ENCODE assay signal across 14 cellular contexts in the genomic region with DNA sequence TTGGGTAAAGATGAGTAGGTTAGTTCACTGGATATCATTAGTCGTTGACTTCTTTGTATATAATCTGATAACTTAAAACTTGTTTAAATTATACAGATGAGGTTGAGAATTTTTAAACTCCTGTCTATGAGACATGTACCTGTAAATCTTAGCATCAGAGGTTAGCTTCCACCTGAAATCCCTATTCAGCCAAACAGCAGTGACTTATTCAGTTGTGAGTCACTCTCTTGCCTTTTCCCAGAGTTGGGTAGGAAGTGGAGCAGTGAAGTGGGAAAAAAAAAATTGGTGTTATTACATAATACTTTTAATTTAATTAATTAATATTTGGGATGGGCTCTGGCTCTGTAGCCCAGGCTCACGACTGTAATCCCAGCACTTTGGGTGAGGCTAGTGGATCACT. TPM values are rescaled to one million over a fixed set of nuclear protein-coding genes. Genes with fewer than 3 reads are reported as not detected.
DNase-seq lines count a peak whose midpoint lies in the region; ATAC-seq and TF ChIP-seq lines count a peak whose summit lies in the region.
"Had no signal": no experiment of that assay in that cellular context is flagged by ENCODE, and none has a peak within 500 bp of the region (broad histone marks: within the 10 kb centered on the region; RNA-seq: fewer than 3 reads in every experiment).

No MANE protein-coding gene starts in this region.

- peaks cover 5% of the 10 kb centered on the region for H3K36me3 ChIP-seq in CD4-positive, CD25-positive, alpha-beta regulatory T cell (ENCODE audit: control insufficient read depth, insufficient read depth, low read length)
- H3K36me3 ChIP-seq in CD8-positive, alpha-beta memory T cell (ENCODE audit: insufficient read depth, low read length) = peaks cover 5% of the 10 kb centered on the region
- H3K36me3 ChIP-seq in ascending aorta (peaks cover 0 to 3% of the 10 kb centered on the region in 2 donors), BE2C (no peaks in the 10 kb centered on the region)
- H3K36me3 ChIP-seq in naive thymus-derived CD4-positive, alpha-beta T cell (ENCODE audit: control insufficient read depth in 2 of 3, insufficient read depth in 3 of 3, low read length in 3 of 3) = peaks cover 0 to 7% (median 0%) of the 10 kb centered on the region in 3 experiments
- H3K36me3 ChIP-seq: pancreas had no signal

- POLR2A ChIA-PET in CD8-positive, alpha-beta memory T cell (lab: Charles Lee) = interaction anchor here (0.6 kb wide), 1 partner anchor 64 kb away, joined by 7 read pairs; no protein-coding TSS in a partner anchor
- POLR2A ChIA-PET in naive thymus-derived CD4-positive, alpha-beta T cell (lab: Charles Lee) = no interaction called here

- H3K36me3 Mint-ChIP-seq in CD4-positive, CD25-positive, alpha-beta regulatory T cell = peaks cover 24% of the 10 kb centered on the region
- H3K36me3 Mint-ChIP-seq in CD8-positive, alpha-beta memory T cell = peaks cover 7 to 22% (median 18%) of the 10 kb centered on the region in 3 donors
- H3K36me3 Mint-ChIP-seq in naive thymus-derived CD4-positive, alpha-beta T cell = peaks cover 8 to 64% (median 44%) of the 10 kb centered on the region in 5 donors

- peaks cover 0 to 31% (median 6%) of the 10 kb centered on the region in 7 donors for H3K9me3 Mint-ChIP-seq in CD4-positive, CD25-positive, alpha-beta regulatory T cell
- H3K9me3 Mint-ChIP-seq in CD8-positive, alpha-beta memory T cell = peaks cover 0 to 26% (median 10%) of the 10 kb centered on the region in 5 donors
- H3K9me3 Mint-ChIP-seq in naive thymus-derived CD4-positive, alpha-beta T cell = peaks cover 0 to 64% (median 28%) of the 10 kb centered on the region in 11 donors

- no peak for TF ChIP-seq CTCF in ascending aorta (IDR thresholded peaks at IDR 0.05)
- no peak for TF ChIP-seq CTCF in BE2C (IDR thresholded peaks at IDR 0.05; ENCODE audit: low read depth, low read length)

- H3K9me3 ChIP-seq in CD4-positive, CD25-positive, alpha-beta regulatory T cell (ENCODE audit: control insufficient read depth in 2 of 2, low read length in 2 of 2) = peaks cover 20 to 47% of the 10 kb centered on the region in 2 experiments
- no peaks in the 10 kb centered on the region for H3K9me3 ChIP-seq in CD8-positive, alpha-beta memory T cell (ENCODE audit: low read length)
- H3K9me3 ChIP-seq in ascending aorta (peaks cover 0 to 8% of the 10 kb centered on the region in 2 donors), BE2C (no peaks in the 10 kb centered on the region; the same call in 1 of the 2 replicates)
- H3K9me3 ChIP-seq in naive thymus-derived CD4-positive, alpha-beta T cell (ENCODE audit: control insufficient read depth in 2 of 3, low read length in 3 of 3) = peaks cover 0 to 34% (median 0%) of the 10 kb centered on the region in 3 experiments
- H3K9me3 ChIP-seq: MG63, pancreas had no signal

- ATAC-seq in CD4-positive, CD25-positive, alpha-beta regulatory T cell (ENCODE audit: low read depth in 2 of 2) = no peak
- no peak for ATAC-seq in naive thymus-derived CD4-positive, alpha-beta T cell
- ATAC-seq in GM19455 (IDR thresholded peaks at IDR 0.05; ENCODE audit: unreplicated experiment) = no peak
- ATAC-seq in GM19035 (IDR thresholded peaks at IDR 0.05; ENCODE audit: unreplicated experiment) = no peak
- ATAC-seq: left ventricle myocardium superior, pancreas had no signal

- no peaks in the 10 kb centered on the region for H3K27me3 Mint-ChIP-seq in CD4-positive, CD25-positive, alpha-beta regulatory T cell
- H3K27me3 Mint-ChIP-seq in CD8-positive, alpha-beta memory T cell = no peaks in the 10 kb centered on the region
- H3K27me3 Mint-ChIP-seq in naive thymus-derived CD4-positive, alpha-beta T cell = no peaks in the 10 kb centered on the region

- no peak overlapping the region for H3K27ac ChIP-seq in CD4-positive, CD25-positive, alpha-beta regulatory T cell (ENCODE audit: insufficient read depth, low read length, poor library complexity, severe bottlenecking)
- no peak overlapping the region for H3K27ac ChIP-seq in CD8-positive, alpha-beta memory T cell (ENCODE audit: low read depth, low read length)
- H3K27ac ChIP-seq in ascending aorta = peak overlapping the region; percentile 81 to 85
- no peak overlapping the region for H3K27ac ChIP-seq in naive thymus-derived CD4-positive, alpha-beta T cell (ENCODE audit: low read depth, low read length)
- H3K27ac ChIP-seq: BLaER1 had no signal

- peak overlapping the region; percentile 65 to 98 (median 92) for H3K4me3 Mint-ChIP-seq in CD4-positive, CD25-positive, alpha-beta regulatory T cell
- peak overlapping the region in 6 of 7 donors; percentile 45 to 95 (median 92) for H3K4me3 Mint-ChIP-seq in CD8-positive, alpha-beta memory T cell
- H3K4me3 Mint-ChIP-seq in naive thymus-derived CD4-positive, alpha-beta T cell = peak overlapping the region in 9 of 10 donors; percentile 36 to 99 (median 88)

- peak overlapping the region in 1 of 3 donors; percentile 71 for H3K27ac Mint-ChIP-seq in CD4-positive, CD25-positive, alpha-beta regulatory T cell
- no peak overlapping the region for H3K27ac Mint-ChIP-seq in CD8-positive, alpha-beta memory T cell
- peak overlapping the region in 4 of 9 donors; percentile 41 to 88 (median 72) for H3K27ac Mint-ChIP-seq in naive thymus-derived CD4-positive, alpha-beta T cell

- peaks cover 11 to 34% (median 17%) of the 10 kb centered on the region in 4 donors for H3K4me1 Mint-ChIP-seq in CD4-positive, CD25-positive, alpha-beta regulatory T cell
- H3K4me1 Mint-ChIP-seq in CD8-positive, alpha-beta memory T cell = peaks cover 36 to 58% (median 43%) of the 10 kb centered on the region in 3 donors
- H3K4me1 Mint-ChIP-seq in naive thymus-derived CD4-positive, alpha-beta T cell = peaks cover 13 to 43% (median 39%) of the 10 kb centered on the region in 7 donors

- no peaks in the 10 kb centered on the region for H3K27me3 ChIP-seq in CD4-positive, CD25-positive, alpha-beta regulatory T cell (ENCODE audit: control insufficient read depth, insufficient read depth, low read length)
- no peaks in the 10 kb centered on the region for H3K27me3 ChIP-seq in CD8-positive, alpha-beta memory T cell (ENCODE audit: insufficient read depth, low read length, poor library complexity, severe bottlenecking)
- H3K27me3 ChIP-seq in ascending aorta = no peaks in the 10 kb centered on the region
- H3K27me3 ChIP-seq in naive thymus-derived CD4-positive, alpha-beta T cell (ENCODE audit: control insufficient read depth in 2 of 2, insufficient read depth in 2 of 2, low read length in 2 of 2) = no peaks in the 10 kb centered on the region
- 0 out of 2 replicates have a peak, but pooled peaks cover 2% of the 10 kb centered on the region for H3K27me3 ChIP-seq in BE2C
- H3K27me3 ChIP-seq: BLaER1, MG63, pancreas had no signal

- peaks cover 15% of the 10 kb centered on the region for H3K4me1 ChIP-seq in CD4-positive, CD25-positive, alpha-beta regulatory T cell (ENCODE audit: control insufficient read depth, insufficient read depth, low read length, poor library complexity, severe bottlenecking)
- peaks cover 9% of the 10 kb centered on the region for H3K4me1 ChIP-seq in CD8-positive, alpha-beta memory T cell (ENCODE audit: insufficient read depth, low read length)
- H3K4me1 ChIP-seq in ascending aorta (peaks cover 0 to 8% of the 10 kb centered on the region in 2 donors), BE2C (no peaks in the 10 kb centered on the region)
- peaks cover 10 to 12% of the 10 kb centered on the region in 2 donors for H3K4me1 ChIP-seq in naive thymus-derived CD4-positive, alpha-beta T cell (ENCODE audit: control insufficient read depth in 2 of 2, insufficient read depth in 2 of 2, low read length in 2 of 2)

- H3K4me3 ChIP-seq in CD4-positive, CD25-positive, alpha-beta regulatory T cell (ENCODE audit: low read depth, low read length) = no peak overlapping the region
- H3K4me3 ChIP-seq in CD8-positive, alpha-beta memory T cell (ENCODE audit: low read length) = no peak overlapping the region
- H3K4me3 ChIP-seq in ascending aorta (no peak overlapping the region), BE2C (ENCODE audit: low read depth, low read length) (no peak overlapping the region)
- H3K4me3 ChIP-seq in naive thymus-derived CD4-positive, alpha-beta T cell (ENCODE audit: low read length) = no peak overlapping the region
- H3K4me3 ChIP-seq: MG63 had no signal

- CTCF ChIA-PET in CD8-positive, alpha-beta memory T cell (lab: Charles Lee) = no interaction called here
- CTCF ChIA-PET in naive thymus-derived CD4-positive, alpha-beta T cell (lab: Charles Lee) = no interaction called here

- no peak for DNase-seq in CD4-positive, CD25-positive, alpha-beta regulatory T cell
- no peak for DNase-seq in CD8-positive, alpha-beta memory T cell
- DNase-seq in ascending aorta (ENCODE audit: low spot score in 2 of 2) (no peak), BE2C (no peak)
- DNase-seq in naive thymus-derived CD4-positive, alpha-beta T cell = no peak
- DNase-seq: activated CD4-positive, alpha-beta T cell treated with anti-CD3 and anti-CD28 coated beads for 4 hours; left ventricle myocardium superior; MG63; NCI-H146; pancreas; stimulated activated CD4-positive, alpha-beta T cell treated with anti-CD3 and anti-CD28 coated beads, Interleukin-2, amount 100 ng/mL, for 48 hours had no signal

- intact Hi-C loops in ascending aorta (cut with DNase I) = no loop called here
- intact Hi-C loops in naive thymus-derived CD4-positive, alpha-beta T cell (cut with micrococcal nuclease) = loop anchor here (5.0 to 10.0 kb wide), 3 partner anchors 132 to 576 kb away; partner anchors contain the start of genes ZNF611 (in 1 of the 2) and ZNF614 (in 1 of the 2)

RNA-seq across cellular contexts. Expression of gene ZNF701, which starts 32.8 kb away (rescaled TPM):
- 13.7 TPM for total RNA-seq in CD4-positive, CD25-positive, alpha-beta regulatory T cell
- polyA plus RNA-seq in CD4-positive, CD25-positive, alpha-beta regulatory T cell = 10 to 100 TPM; 10.1 to 16.1 (median 13.2) TPM
- 10 to 100 TPM; 16.8 to 18.3 TPM for total RNA-seq in CD8-positive, alpha-beta memory T cell
- polyA plus RNA-seq in CD8-positive, alpha-beta memory T cell = 17.7 TPM
- total RNA-seq in ascending aorta = 13.2 TPM
- 10 to 100 TPM; 11.7 to 43.3 (median 28.3) TPM for total RNA-seq in naive thymus-derived CD4-positive, alpha-beta T cell
- 10 to 100 TPM; 12.3 to 20.7 TPM for polyA plus RNA-seq in naive thymus-derived CD4-positive, alpha-beta T cell
- 2.3 TPM for polyA plus RNA-seq in BE2C (2012; ENCODE audit: insufficient read depth, insufficient read length, low read depth)

RNA-seq across cellular contexts. Expression of gene ZNF83, which starts 35.2 kb away (rescaled TPM):
- 63.7 TPM for total RNA-seq in CD4-positive, CD25-positive, alpha-beta regulatory T cell
- polyA plus RNA-seq in CD4-positive, CD25-positive, alpha-beta regulatory T cell = 10 to 100 TPM in 2 of 4 donors, 1 to 10 TPM in 2; 8.3 to 13.9 (median 11.3) TPM
- 10 to 100 TPM; 26.9 to 28.0 TPM for total RNA-seq in CD8-positive, alpha-beta memory T cell
- 23.1 TPM for polyA plus RNA-seq in CD8-positive, alpha-beta memory T cell
- 29.1 TPM for total RNA-seq in ascending aorta
- total RNA-seq in naive thymus-derived CD4-positive, alpha-beta T cell = 100 to 1,000 TPM in 2 of 5 experiments, 10 to 100 TPM in 3; 49.7 to 113 (median 70.5) TPM
- polyA plus RNA-seq in naive thymus-derived CD4-positive, alpha-beta T cell = 10 to 100 TPM; 17.2 to 21.8 TPM
- polyA plus RNA-seq in BE2C (2012; ENCODE audit: insufficient read depth, insufficient read length, low read depth) = 5.3 TPM

Comparison
In these comparisons a context has a peak if more than half of its experiments do, and no peak if none do; other contexts are left out.
1. H3K27ac ChIP-seq: peak in ascending aorta (2 of 2); none in CD4-positive, CD25-positive, alpha-beta regulatory T cell (single experiment), CD8-positive, alpha-beta memory T cell (single experiment) and naive thymus-derived CD4-positive, alpha-beta T cell (single experiment).
2. Peak in every context shown above with its lines, with median percentiles within 50 percentile points of each other: H3K4me3 Mint-ChIP-seq.